In the genomic region with DNA sequence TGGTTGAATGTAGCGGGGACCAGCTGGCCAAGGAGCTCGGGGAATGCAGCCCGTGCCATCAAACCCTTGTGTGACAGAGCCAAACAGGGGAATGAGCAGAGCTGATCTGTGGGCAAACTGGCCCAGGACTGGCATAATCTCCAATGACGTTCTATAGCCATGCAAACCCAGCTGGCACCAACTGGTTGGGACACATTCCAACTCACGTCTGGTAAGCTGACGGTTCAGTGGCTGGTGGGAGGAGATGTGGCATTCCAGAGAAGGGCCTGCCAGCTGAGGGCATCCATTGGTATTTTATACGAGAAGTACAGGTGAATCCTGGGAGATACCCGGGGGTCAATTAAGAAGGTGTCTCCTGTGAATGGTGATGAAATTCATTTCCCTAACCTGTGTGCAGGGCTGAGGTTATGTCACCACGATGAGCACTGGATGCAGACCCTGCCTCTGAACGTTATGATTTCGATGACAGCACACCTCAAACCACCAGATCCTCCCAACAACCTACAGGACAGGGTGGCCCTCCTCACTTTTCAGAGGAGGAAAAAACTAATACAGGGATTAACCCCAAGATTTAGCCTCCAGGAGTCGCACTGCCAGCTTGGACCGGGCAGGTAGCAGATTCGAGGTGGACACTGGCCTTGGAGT, we compare ENCODE assay signal across 21 cellular contexts. TPM values are rescaled to one million over a fixed set of nuclear protein-coding genes. Genes with fewer than 3 reads are reported as not detected.
DNase-seq lines count a peak whose midpoint lies in the region; ATAC-seq, FAIRE-seq and TF ChIP-seq lines count a peak whose summit lies in the region.
"Had no signal": no experiment of that assay in that cellular context is flagged by ENCODE, and none has a peak within 500 bp of the region (broad histone marks: within the 10 kb centered on the region; RNA-seq: fewer than 3 reads in every experiment).

No MANE protein-coding gene starts in this region.

- no peak for ATAC-seq in activated CD8-positive, alpha-beta T cell treated with anti-CD3 and anti-CD28 coated beads for 36 hours
- no peak for ATAC-seq in HG03565 (IDR thresholded peaks at IDR 0.05; ENCODE audit: unreplicated experiment)
- no peak for ATAC-seq in GM19397 (IDR thresholded peaks at IDR 0.05; ENCODE audit: unreplicated experiment)
- ATAC-seq: GM12878 had no signal

- peaks cover 0 to 4% of the 10 kb centered on the region in 2 donors for H3K36me3 Mint-ChIP-seq in CD4-positive, alpha-beta memory T cell
- H3K36me3 Mint-ChIP-seq in activated CD8-positive, alpha-beta T cell treated with anti-CD3 and anti-CD28 coated beads for 36 hours (ENCODE audit: low read depth), result peaks cover 31% of the 10 kb centered on the region

- peaks cover 45% of the 10 kb centered on the region for H3K4me1 ChIP-seq in CD4-positive, alpha-beta memory T cell (ENCODE audit: insufficient read depth, low read length)
- peaks cover 31% of the 10 kb centered on the region for H3K4me1 ChIP-seq in keratinocyte (ENCODE audit: control insufficient read depth, extremely low read depth, insufficient read depth, low read length)

- H3K79me2 ChIP-seq in keratinocyte (ENCODE audit: control insufficient read depth, insufficient read depth, low read length), result no peaks in the 10 kb centered on the region
- H3K79me2 ChIP-seq: hepatocyte had no signal

- H3K27me3 Mint-ChIP-seq in CD4-positive, alpha-beta memory T cell, result peaks cover 0 to 2% of the 10 kb centered on the region in 2 donors
- no peaks in the 10 kb centered on the region for H3K27me3 Mint-ChIP-seq in activated CD8-positive, alpha-beta T cell treated with anti-CD3 and anti-CD28 coated beads for 36 hours
- H3K27me3 Mint-ChIP-seq: activated CD4-positive, alpha-beta memory T cell treated with anti-CD3 and anti-CD28 coated beads for 36 hours; central memory CD8-positive, alpha-beta T cell had no signal

- no peak overlapping the region for H2AFZ ChIP-seq in keratinocyte (ENCODE audit: control insufficient read depth, low read length)
- H2AFZ ChIP-seq: hepatocyte had no signal

- POLR2A ChIA-PET in CD4-positive, alpha-beta memory T cell (lab: Charles Lee; ENCODE audit: partially characterized antibody), result no interaction called here
- POLR2A ChIA-PET in activated CD8-positive, alpha-beta T cell treated with anti-CD3 and anti-CD28 coated beads for 36 hours (lab: Charles Lee), result interaction anchor here (0.5 to 12.5 kb wide), 14 partner anchors 10 to 486 kb away, joined by 3 to 172 read pairs (median 16); no protein-coding TSS in a partner anchor
- POLR2A ChIA-PET in HEK293T (lab: Yijun Ruan, JAX), result no interaction called here

- no peaks in the 10 kb centered on the region for H4K20me1 ChIP-seq in keratinocyte (ENCODE audit: control insufficient read depth, extremely low read depth, insufficient read depth, low read length)

- no peaks in the 10 kb centered on the region for H3K27me3 ChIP-seq in CD4-positive, alpha-beta memory T cell (ENCODE audit: insufficient read depth, low read length)
- no peaks in the 10 kb centered on the region for H3K27me3 ChIP-seq in keratinocyte (ENCODE audit: control insufficient read depth, extremely low read depth, insufficient read depth, low read length)
- H3K27me3 ChIP-seq: hepatocyte, Peyer's patch had no signal

- no peak overlapping the region for H3K4me2 ChIP-seq in keratinocyte (ENCODE audit: control insufficient read depth, extremely low read depth, insufficient read depth, low read depth, low read length)
- H3K4me2 ChIP-seq: hepatocyte had no signal

- FAIRE-seq in GM12891 (lab: Jason Lieb, UNC) (peak; percentile 33), keratinocyte (lab: Jason Lieb, UNC) (peak; percentile 64), D721Med (lab: Jason Lieb, UNC) (no peak)
- FAIRE-seq: GM12878 had no signal

- H3K9me3 Mint-ChIP-seq in CD4-positive, alpha-beta memory T cell, result peaks cover 0 to 2% (median 0%) of the 10 kb centered on the region in 8 donors
- peaks cover 2% of the 10 kb centered on the region for H3K9me3 Mint-ChIP-seq in activated CD8-positive, alpha-beta T cell treated with anti-CD3 and anti-CD28 coated beads for 36 hours
- H3K9me3 Mint-ChIP-seq: central memory CD8-positive, alpha-beta T cell; neural crest cell had no signal

- peaks cover 25 to 69% (median 41%) of the 10 kb centered on the region in 4 donors for H3K4me1 Mint-ChIP-seq in CD4-positive, alpha-beta memory T cell
- H3K4me1 Mint-ChIP-seq in activated CD8-positive, alpha-beta T cell treated with anti-CD3 and anti-CD28 coated beads for 36 hours (ENCODE audit: low read depth), result peaks cover 80% of the 10 kb centered on the region

- peak overlapping the region in 4 of 7 donors; percentile 6 to 48 (median 22) for H3K27ac Mint-ChIP-seq in CD4-positive, alpha-beta memory T cell
- H3K27ac Mint-ChIP-seq in activated CD8-positive, alpha-beta T cell treated with anti-CD3 and anti-CD28 coated beads for 36 hours, result peak overlapping the region; percentile 89

- H3K9ac ChIP-seq in keratinocyte (ENCODE audit: control insufficient read depth, extremely low read depth, insufficient read depth, low read length), result no peak overlapping the region
- H3K9ac ChIP-seq: GM23248 had no signal

- H3K9me1 ChIP-seq in keratinocyte (ENCODE audit: control insufficient read depth, extremely low read depth, insufficient read depth, low read length), result no peaks in the 10 kb centered on the region

- CTCF ChIA-PET in CD4-positive, alpha-beta memory T cell (lab: Charles Lee; ENCODE audit: partially characterized antibody), result interaction anchor here (1.4 to 1.6 kb wide), 2 partner anchors 15 to 19 kb away, joined by 3 to 4 read pairs; no protein-coding TSS in a partner anchor
- CTCF ChIA-PET in activated CD8-positive, alpha-beta T cell treated with anti-CD3 and anti-CD28 coated beads for 36 hours (lab: Charles Lee), result interaction anchor here (0.7 to 11.9 kb wide), 11 partner anchors 13 to 133 kb away, joined by 3 to 169 read pairs (median 5); no protein-coding TSS in a partner anchor
- CTCF ChIA-PET in HEK293T (lab: Yijun Ruan, JAX), result interaction anchor here (0.6 kb wide), 1 partner anchor 23 kb away, joined by 3 read pairs; no protein-coding TSS in a partner anchor

- H3K4me3 Mint-ChIP-seq in CD4-positive, alpha-beta memory T cell, result no peak overlapping the region
- H3K4me3 Mint-ChIP-seq in activated CD8-positive, alpha-beta T cell treated with anti-CD3 and anti-CD28 coated beads for 36 hours, result peak overlapping the region; percentile 77
- H3K4me3 Mint-ChIP-seq: activated CD4-positive, alpha-beta memory T cell treated with anti-CD3 and anti-CD28 coated beads for 36 hours; neural crest cell had no signal

- H3K27ac ChIP-seq in CD4-positive, alpha-beta memory T cell (ENCODE audit: low read depth, low read length), result no peak overlapping the region
- H3K27ac ChIP-seq in keratinocyte (ENCODE audit: control insufficient read depth, insufficient read depth, low read length), result no peak overlapping the region
- H3K27ac ChIP-seq: GM23248, hepatocyte, Peyer's patch had no signal

- no peak overlapping the region for H3K4me3 ChIP-seq in CD4-positive, alpha-beta memory T cell (ENCODE audit: low read length in 2 of 2)
- no peak overlapping the region for H3K4me3 ChIP-seq in keratinocyte (ENCODE audit: control insufficient read depth in 2 of 3, extremely low read depth in 1 of 3, insufficient read depth in 2 of 3, low read depth in 1 of 3, low read length in 3 of 3)
- H3K4me3 ChIP-seq: GM12878, GM23248, hepatocyte, Peyer's patch had no signal

- no peaks in the 10 kb centered on the region for H3K9me3 ChIP-seq in CD4-positive, alpha-beta memory T cell (ENCODE audit: control insufficient read depth in 1 of 2, low read length in 2 of 2)
- H3K9me3 ChIP-seq in keratinocyte (ENCODE audit: control insufficient read depth, low read depth, low read length), result peaks cover 2% of the 10 kb centered on the region
- H3K9me3 ChIP-seq: Peyer's patch had no signal

- H3K36me3 ChIP-seq in CD4-positive, alpha-beta memory T cell (ENCODE audit: insufficient read depth, low read length), result no peaks in the 10 kb centered on the region
- no peaks in the 10 kb centered on the region for H3K36me3 ChIP-seq in keratinocyte (ENCODE audit: control insufficient read depth in 2 of 2, extremely low read depth in 1 of 2, insufficient read depth in 2 of 2, low read length in 2 of 2)
- H3K36me3 ChIP-seq: Peyer's patch had no signal

- intact Hi-C loops in CD4-positive, alpha-beta memory T cell (cut with micrococcal nuclease), result no loop called here
- intact Hi-C loops in activated CD8-positive, alpha-beta T cell treated with anti-CD3 and anti-CD28 coated beads for 36 hours (cut with micrococcal nuclease), result no loop called here

- dilution Hi-C loops in keratinocyte (cut with MboI; ENCODE audit: extremely low pct_ligation_motif_present, low sequenced_read_pairs), result no loop called here

- DNase-seq in CD4-positive, alpha-beta memory T cell, result no peak
- no peak for DNase-seq in GM12891 (ENCODE audit: insufficient read length, low spot score)
- peak; percentile 54 for DNase-seq in activated CD8-positive, alpha-beta T cell treated with anti-CD3 and anti-CD28 coated beads for 36 hours
- DNase-seq in keratinocyte (ENCODE audit: low read depth, low spot score), result no peak
- no peak for DNase-seq in HEK293T (ENCODE audit: extremely low spot score)
- DNase-seq in D721Med (ENCODE audit: insufficient read length, low spot score), result no peak
- DNase-seq: activated CD4-positive, alpha-beta memory T cell treated with anti-CD3 and anti-CD28 coated beads for 36 hours; anterior cingulate cortex; GDM1; GM23248; mesenchymal stem cell; NCI-H2227 treated with DMSO at 0.1 percent for 48 hours; NCI-H82; stimulated activated CD4-positive, alpha-beta T cell treated with anti-CD3 and anti-CD28 coated beads, Interleukin-12 subunit alpha, Interleukin-12 subunit beta, amount 100 ng/mL, for 4 hours had no signal

- TF ChIP-seq CTCF in activated CD8-positive, alpha-beta T cell treated with anti-CD3 and anti-CD28 coated beads for 36 hours (IDR thresholded peaks at IDR 0.05), result no peak
- TF ChIP-seq CTCF in keratinocyte (optimal IDR thresholded peaks at IDR 0.05 in 1 of 3, IDR thresholded peaks at IDR 0.05 in 1 of 3, conservative IDR thresholded peaks at IDR 0.05 in 1 of 3; ENCODE audit: extremely low read depth in 1 of 3, insufficient read depth in 2 of 3, low read length in 3 of 3), result no peak
- no peak for TF ChIP-seq CTCF in D721Med (IDR thresholded peaks at IDR 0.05; ENCODE audit: insufficient read depth, missing control alignments)

- no peak for TF ChIP-seq POLR2A in GM12891 (IDR thresholded peaks at IDR 0.05; ENCODE audit: low read depth, low read length)

RNA-seq across cellular contexts. Expression of gene RUNX3, which starts 39.0 kb away (rescaled TPM):
- 100 to 1,000 TPM; 105 to 112 TPM for total RNA-seq in CD4-positive, alpha-beta memory T cell
- 10 to 100 TPM; 12.5 to 50.8 TPM for polyA plus RNA-seq in CD4-positive, alpha-beta memory T cell
- 82.2 TPM for polyA plus RNA-seq in GM12891 (2012; ENCODE audit: low read depth, missing spikeins)
- total RNA-seq in activated CD8-positive, alpha-beta T cell treated with anti-CD3 and anti-CD28 coated beads for 36 hours, result 100 to 1,000 TPM; 180 to 183 TPM
- 0.01 to 0.10 TPM in 2 of 3 replicates, not detected in the other for polyA plus RNA-seq in keratinocyte
- 0.17 TPM for polyA plus RNA-seq in keratinocyte (2011; ENCODE audit: low read depth)
- polyA plus RNA-seq in keratinocyte (2011; cell fraction: cytosol; rRNA removed), result 0.12 TPM in 1 of 2 replicates, not detected in the other
- not detected in 2 replicates for polyA plus RNA-seq in keratinocyte (2011; cell fraction: nucleus; rRNA removed)
- polyA plus RNA-seq in keratinocyte (2012; ENCODE audit: low replicate concordance), result 0.03 and 0.51 TPM in 2 replicates
- polyA minus RNA-seq in keratinocyte, result 0.16 TPM in 1 of 3 replicates, not detected in the others
- polyA minus RNA-seq in keratinocyte (2011; cell fraction: cytosol; rRNA and poly(A)+ RNA removed), result not detected
- 0.23 TPM in 1 of 2 replicates, not detected in the other for polyA minus RNA-seq in keratinocyte (2011; cell fraction: nucleus; rRNA and poly(A)+ RNA removed)
